Comparison of ENCODE assay signal across 1 cellular context in the genomic region with DNA sequence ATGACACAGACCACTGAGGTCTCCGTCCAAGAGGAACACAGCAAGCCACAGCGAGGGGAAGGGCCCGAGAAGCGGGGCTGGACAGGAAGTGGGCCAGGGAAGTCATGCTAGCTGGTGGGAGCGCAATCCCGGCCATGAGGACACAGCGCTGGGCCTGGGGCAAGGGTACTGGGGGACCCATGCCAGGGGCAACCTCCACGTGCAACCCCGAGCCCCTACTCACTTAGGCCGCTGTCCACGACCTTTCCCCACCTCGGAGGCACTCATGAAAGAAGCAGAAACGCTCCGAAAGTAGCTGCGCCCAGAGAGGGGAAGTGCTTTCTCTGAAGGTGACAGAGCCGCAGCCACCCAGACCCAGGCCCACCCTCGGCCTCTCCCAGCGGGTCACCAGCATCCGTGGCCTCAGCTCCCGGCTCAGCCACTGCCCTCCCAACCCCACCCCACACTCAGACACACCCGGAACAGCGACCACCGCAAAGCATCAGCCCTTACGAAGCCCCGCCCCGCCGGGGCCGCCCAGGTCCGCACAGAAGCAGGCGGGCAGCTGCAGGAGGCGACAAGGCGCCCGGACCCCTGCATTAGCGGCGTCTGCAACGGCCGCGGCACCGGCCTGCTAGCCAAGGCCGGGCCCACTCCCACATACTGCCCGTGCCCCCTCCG.
TF ChIP-seq lines count a peak whose summit lies in the region.

No MANE protein-coding gene starts in this region.

TF ChIP-seq in IMR-90, 13 proteins besides CTCF, POLR2A, EP300 and RAD21 (continued from another document):
- TF ChIP-seq SMC3 (IDR thresholded peaks at IDR 0.05; ENCODE audit: low read depth, low read length): no peak
- no peak for TF ChIP-seq NFE2L2 (IDR thresholded peaks at IDR 0.05; ENCODE audit: low read depth, low read length)
- TF ChIP-seq, protein P1, sequence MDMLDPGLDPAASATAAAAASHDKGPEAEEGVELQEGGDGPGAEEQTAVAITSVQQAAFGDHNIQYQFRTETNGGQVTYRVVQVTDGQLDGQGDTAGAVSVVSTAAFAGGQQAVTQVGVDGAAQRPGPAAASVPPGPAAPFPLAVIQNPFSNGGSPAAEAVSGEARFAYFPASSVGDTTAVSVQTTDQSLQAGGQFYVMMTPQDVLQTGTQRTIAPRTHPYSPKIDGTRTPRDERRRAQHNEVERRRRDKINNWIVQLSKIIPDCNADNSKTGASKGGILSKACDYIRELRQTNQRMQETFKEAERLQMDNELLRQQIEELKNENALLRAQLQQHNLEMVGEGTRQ (IDR thresholded peaks at IDR 0.05; ENCODE audit: low read depth, low read length): no peak
- no peak for TF ChIP-seq CEBPB (IDR thresholded peaks at IDR 0.05; ENCODE audit: low read depth, low read length)
- no peak for TF ChIP-seq RCOR1 (IDR thresholded peaks at IDR 0.05; ENCODE audit: insufficient replicate concordance, low read length)
- TF ChIP-seq, protein P2, sequence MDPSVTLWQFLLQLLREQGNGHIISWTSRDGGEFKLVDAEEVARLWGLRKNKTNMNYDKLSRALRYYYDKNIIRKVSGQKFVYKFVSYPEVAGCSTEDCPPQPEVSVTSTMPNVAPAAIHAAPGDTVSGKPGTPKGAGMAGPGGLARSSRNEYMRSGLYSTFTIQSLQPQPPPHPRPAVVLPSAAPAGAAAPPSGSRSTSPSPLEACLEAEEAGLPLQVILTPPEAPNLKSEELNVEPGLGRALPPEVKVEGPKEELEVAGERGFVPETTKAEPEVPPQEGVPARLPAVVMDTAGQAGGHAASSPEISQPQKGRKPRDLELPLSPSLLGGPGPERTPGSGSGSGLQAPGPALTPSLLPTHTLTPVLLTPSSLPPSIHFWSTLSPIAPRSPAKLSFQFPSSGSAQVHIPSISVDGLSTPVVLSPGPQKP (IDR thresholded peaks at IDR 0.05; ENCODE audit: borderline replicate concordance, low read depth, low read length): no peak
- no peak for TF ChIP-seq MAFK (IDR thresholded peaks at IDR 0.05; ENCODE audit: low read depth, low read length)
- no peak for TF ChIP-seq MXI1 (IDR thresholded peaks at IDR 0.05; ENCODE audit: borderline replicate concordance, low read depth, low read length)
